In genomic region chr6:118085665-118086064, GRCh38 we compare ENCODE assay signal across 30 cellular contexts.
"Had no signal": no experiment of that assay in that cellular context is flagged by ENCODE, and none has a peak within 500 bp of the region (broad histone marks: within the 10 kb centered on the region; RNA-seq: fewer than 3 reads in every experiment).

No MANE protein-coding gene starts in this region.

- ATAC-seq: activated naive CD4-positive, alpha-beta T cell treated with anti-CD3 and anti-CD28 coated beads, Interleukin-2, amount 50 U/mL, for 72 hours; activated naive CD8-positive, alpha-beta T cell treated with anti-CD3 and anti-CD28 coated beads, Interleukin-2, amount 50 U/mL, for 24 hours; activated T-cell treated with anti-CD3 and anti-CD28 coated beads, Interleukin-2, amount 50 U/mL, for 4 hours; activated T-cell treated with anti-CD3 and anti-CD28 coated beads, Interleukin-2, amount 50 U/mL, for 72 hours; activated T-helper 17 cell treated with anti-CD3 and anti-CD28 coated beads, Interleukin-2, amount 50 U/mL, for 72 hours; body of pancreas had no signal

- DNase-seq: activated effector memory CD4-positive, alpha-beta T cell treated with anti-CD3 and anti-CD28 coated beads, Interleukin-2, amount 50 U/mL, for 16 hours; activated gamma-delta T cell; activated gamma-delta T cell treated with Interleukin-2 at 50 U/mL for 16 hours; activated naive CD4-positive, alpha-beta T cell; activated naive CD4-positive, alpha-beta T cell treated with anti-CD3 and anti-CD28 coated beads for 36 hours; activated naive CD4-positive, alpha-beta T cell treated with anti-CD3 and anti-CD28 coated beads, Interleukin-2, amount 10 ng/mL, durations not matched to agents 7 days and 5 days; activated naive CD4-positive, alpha-beta T cell treated with anti-CD3 and anti-CD28 coated beads, Interleukin-2, amount 50 U/mL, for 16 hours; activated naive CD4-positive, alpha-beta T cell treated with Interleukin-2 at 50 U/mL for 16 hours; activated naive CD8-positive, alpha-beta T cell treated with anti-CD3 and anti-CD28 coated beads for 36 hours; activated naive CD8-positive, alpha-beta T cell treated with anti-CD3 and anti-CD28 coated beads, Interleukin-2, amount 10 ng/mL, durations not matched to agents 7 days and 5 days; activated naive CD8-positive, alpha-beta T cell treated with anti-CD3 and anti-CD28 coated beads, Interleukin-2, amount 50 U/mL, for 24 hours; activated T-cell treated with anti-CD3 and anti-CD28 coated beads, Interleukin-2, amount 50 U/mL, for 24 hours; activated T-cell treated with anti-CD3 and anti-CD28 coated beads, Interleukin-2, amount 50 U/mL, for 4 hours; activated T-cell treated with anti-CD3 and anti-CD28 coated beads, Interleukin-2, amount 50 U/mL, for 48 hours; activated T-cell treated with anti-CD3 and anti-CD28 coated beads, Interleukin-2, amount 50 U/mL, for 72 hours; adrenal gland; amniotic stem cell; amygdala; anterior cingulate cortex; aorta; body of pancreas; brain microvascular endothelial cell; caudate nucleus; central memory CD4-positive, alpha-beta T cell; cerebellar nuclear complex had no signal

- H3K36me3 ChIP-seq: adrenal gland, ascending aorta, brain microvascular endothelial cell, breast epithelium, cardiac muscle cell had no signal

- H3K27ac ChIP-seq: adrenal gland, ascending aorta, body of pancreas, brain microvascular endothelial cell, breast epithelium, cardiac muscle cell had no signal

- H3K27me3 ChIP-seq: adrenal gland, ascending aorta, body of pancreas, brain microvascular endothelial cell, breast epithelium, cardiac muscle cell had no signal

- H3K4me1 ChIP-seq: adrenal gland, ascending aorta, body of pancreas had no signal

- H3K9me3 ChIP-seq: adrenal gland, ascending aorta, body of pancreas had no signal

- H3K4me3 ChIP-seq: adrenal gland, ascending aorta, body of pancreas, breast epithelium, cardiac muscle cell had no signal
